8 cellular contexts compared by ENCODE assay signal in genomic region chr10:45420453-45421192, GRCh38. TPM values are rescaled to one million over a fixed set of nuclear protein-coding genes. Genes with fewer than 3 reads are reported as not detected.
DNase-seq lines count a peak whose midpoint lies in the region; ATAC-seq, FAIRE-seq and TF ChIP-seq lines count a peak whose summit lies in the region.

No MANE protein-coding gene starts in this region.

- FAIRE-seq in astrocyte (lab: Jason Lieb, UNC) (no peak), D721Med (lab: Jason Lieb, UNC) (no peak)

- H4K20me1 ChIP-seq in astrocyte (ENCODE audit: insufficient read depth, low read length), result no peaks in the 10 kb centered on the region

- no peaks in the 10 kb centered on the region for H3K9me3 ChIP-seq in astrocyte (ENCODE audit: insufficient read depth, low read depth, low read length)

- H3K9me3 Mint-ChIP-seq in astrocyte (ENCODE audit: unreplicated experiment), result peaks cover 5% of the 10 kb centered on the region

- peaks cover 2% of the 10 kb centered on the region for H3K4me1 ChIP-seq in astrocyte (ENCODE audit: insufficient read depth, low read length)

- TF ChIP-seq CTCF in astrocyte (IDR thresholded peaks at IDR 0.05; ENCODE audit: insufficient read depth, low read depth, low read length) (no peak), kidney epithelial cell (IDR thresholded peaks at IDR 0.05; ENCODE audit: insufficient read depth, low read length, poor library complexity, severe bottlenecking) (no peak), D721Med (IDR thresholded peaks at IDR 0.05; ENCODE audit: insufficient read depth, missing control alignments) (no peak)

- H3K27ac Mint-ChIP-seq in astrocyte (ENCODE audit: unreplicated experiment), result no peak overlapping the region

- ATAC-seq in GM19468 (IDR thresholded peaks at IDR 0.05; ENCODE audit: extremely low read depth, unreplicated experiment), result peak; percentile 70
- ATAC-seq in HG03571 (IDR thresholded peaks at IDR 0.05; ENCODE audit: unreplicated experiment), result peak; percentile 61

- H3K27me3 Mint-ChIP-seq in astrocyte (ENCODE audit: low read depth, unreplicated experiment), result peaks cover 44% of the 10 kb centered on the region

- no peaks in the 10 kb centered on the region for H3K36me3 Mint-ChIP-seq in astrocyte (ENCODE audit: low read depth, unreplicated experiment)

- no peaks in the 10 kb centered on the region for H3K36me3 ChIP-seq in astrocyte (ENCODE audit: insufficient read depth, low read length)
- H3K36me3 ChIP-seq in kidney epithelial cell (ENCODE audit: control insufficient read depth, insufficient read depth, low read length), result no peaks in the 10 kb centered on the region

- H3K27me3 ChIP-seq in astrocyte (ENCODE audit: insufficient read depth, low read length) (no peaks in the 10 kb centered on the region), kidney epithelial cell (ENCODE audit: control insufficient read depth, insufficient read depth, low read length) (no peaks in the 10 kb centered on the region)

- H3K4me3 Mint-ChIP-seq in astrocyte (ENCODE audit: unreplicated experiment), result no peak overlapping the region

- peaks cover 13% of the 10 kb centered on the region for H3K4me1 Mint-ChIP-seq in astrocyte (ENCODE audit: low read depth, unreplicated experiment)

- H3K4me3 ChIP-seq in astrocyte (ENCODE audit: insufficient read depth, low read depth, low read length) (no peak overlapping the region), kidney epithelial cell (ENCODE audit: low read depth, low read length) (no peak overlapping the region)

- H2AFZ ChIP-seq in astrocyte (ENCODE audit: low read depth, low read length), result no peak overlapping the region

- no peak overlapping the region for H3K4me2 ChIP-seq in astrocyte (ENCODE audit: low read length)

- no peak overlapping the region for H3K27ac ChIP-seq in astrocyte (ENCODE audit: low read depth, low read length)

- H3K79me2 ChIP-seq in astrocyte (ENCODE audit: insufficient read depth, low read length), result no peaks in the 10 kb centered on the region

- H3K9ac ChIP-seq in astrocyte (ENCODE audit: low read length), result no peak overlapping the region

- DNase-seq in DMS79 treated with DMSO at 0.1 percent for 48 hours (lab: John Stamatoyannopoulos, UW) (peak; percentile 83), RKO (ENCODE audit: low spot score) (peak; percentile 74), astrocyte (ENCODE audit: low read depth) (peak; percentile 51), kidney epithelial cell (ENCODE audit: low read depth) (peak; percentile 54), D721Med (ENCODE audit: insufficient read length, low spot score) (no peak)
- DNase-seq in stimulated activated CD8-positive, alpha-beta memory T cell treated with anti-CD3 and anti-CD28 coated beads, Interleukin-2, amount 100 ng/mL, for 1 hour (ENCODE audit: low read depth in 2 of 2), result peak; percentile 17 to 48

RNA-seq across cellular contexts. Expression of gene ALOX5, which starts 46.6 kb away (rescaled TPM):
- total RNA-seq in astrocyte, result 1.0 and 1.8 TPM in 2 replicates
- 18.7 and 23.0 TPM in 2 replicates for total RNA-seq in kidney epithelial cell
